Comparison of ENCODE assay signal across 8 cellular contexts in genomic region chr13:30464496-30465351, GRCh38. TPM values are rescaled to one million over a fixed set of nuclear protein-coding genes. Genes with fewer than 3 reads are reported as not detected.
DNase-seq lines count a peak whose midpoint lies in the region; ATAC-seq and TF ChIP-seq lines count a peak whose summit lies in the region.

No MANE protein-coding gene starts in this region.

- CTCF ChIA-PET in CD4-positive, alpha-beta memory T cell (lab: Charles Lee; ENCODE audit: partially characterized antibody) = interaction anchor here (1.0 to 1.2 kb wide), 2 partner anchors 111 to 118 kb away, joined by 3 to 4 read pairs; no protein-coding TSS in a partner anchor
- CTCF ChIA-PET in Panc1 (lab: Charles Lee) = no interaction called here

- H3K9ac ChIP-seq in neural cell (ENCODE audit: low read length) = peak overlapping the region; percentile 73

- peak overlapping the region; percentile 32 for H2AFZ ChIP-seq in neural cell (ENCODE audit: low read depth, low read length)

- no peaks in the 10 kb centered on the region for H3K9me2 ChIP-seq in neural cell (ENCODE audit: insufficient read depth, low read length)

- H3K4me2 ChIP-seq in neural cell (ENCODE audit: low read length) = no peak overlapping the region

- peaks cover 0 to 11% (median 0%) of the 10 kb centered on the region in 8 donors for H3K9me3 Mint-ChIP-seq in CD4-positive, alpha-beta memory T cell

- H3K9me3 ChIP-seq in CD4-positive, alpha-beta memory T cell (ENCODE audit: control insufficient read depth in 1 of 2, low read length in 2 of 2) = no peaks in the 10 kb centered on the region
- H3K9me3 ChIP-seq in Panc1 (ENCODE audit: control insufficient read depth, insufficient read depth, low read depth, low read length) (no peaks in the 10 kb centered on the region), neural cell (ENCODE audit: low read length) (no peaks in the 10 kb centered on the region), stomach (no peaks in the 10 kb centered on the region)

- no peaks in the 10 kb centered on the region for H4K20me1 ChIP-seq in neural cell (ENCODE audit: insufficient read depth)

- DNase-seq in CD4-positive, alpha-beta memory T cell = peak; percentile 76 to 85 (median 81)
- DNase-seq in HL-60 (ENCODE audit: low read depth in 1 of 2, low spot score in 1 of 2) (peak in 1 of 2 experiments; percentile 71), Panc1 (ENCODE audit: low read depth, low spot score) (no peak), fibroblast of the conjunctiva (ENCODE audit: low read depth) (peak; percentile 55), stomach (peak; percentile 69)
- DNase-seq in activated effector memory CD4-positive, alpha-beta T cell treated with Interleukin-2 at 50 U/mL for 16 hours = peak; percentile 61

- TF ChIP-seq CTCF in HL-60 (IDR thresholded peaks at IDR 0.05; ENCODE audit: insufficient read depth, low read length) (no peak), Panc1 (IDR thresholded peaks at IDR 0.05) (no peak), neural cell (IDR thresholded peaks at IDR 0.05; ENCODE audit: poor library complexity, severe bottlenecking) (no peak), stomach (IDR thresholded peaks at IDR 0.05) (no peak)

- peak overlapping the region; percentile 69 to 94 for H3K4me3 ChIP-seq in CD4-positive, alpha-beta memory T cell (ENCODE audit: low read length in 2 of 2)
- H3K4me3 ChIP-seq in HL-60 (replicated peaks; ENCODE audit: insufficient read depth, low read length) (peak overlapping the region; percentile 64), Panc1 (ENCODE audit: low read depth in 2 of 2, low read length in 2 of 2) (peak overlapping the region; percentile 61 to 82), neural cell (ENCODE audit: low read length) (peak overlapping the region; percentile 80), stomach (peak overlapping the region; percentile 64 to 76 (median 72))

- intact Hi-C loops in CD4-positive, alpha-beta memory T cell (cut with micrococcal nuclease) = loop anchor here (1.0 to 5.0 kb wide), 14 partner anchors 42 to 870 kb away; partner anchors contain the start of genes HSPH1, KATNAL1, SLC7A1 and UBE2L5
- intact Hi-C loops in Panc1 (cut with micrococcal nuclease; ENCODE audit: unreplicated experiment) = loop anchor here (10.0 kb wide), 2 partner anchors 110 to 150 kb away; partner anchors contain the start of gene USPL1
- intact Hi-C loops in stomach (cut with DNase I; ENCODE audit: low total_unique reads) = no loop called here

- peaks cover 15 to 52% (median 24%) of the 10 kb centered on the region in 4 donors for H3K4me1 Mint-ChIP-seq in CD4-positive, alpha-beta memory T cell

- H3K27ac ChIP-seq in CD4-positive, alpha-beta memory T cell (ENCODE audit: low read depth, low read length) = peak overlapping the region; percentile 81
- H3K27ac ChIP-seq in HL-60 (replicated peaks) = peak overlapping the region; percentile 90
- peak overlapping the region; percentile 91 for H3K27ac ChIP-seq in Panc1 (ENCODE audit: low read length)
- H3K27ac ChIP-seq in neural cell (ENCODE audit: low read length) = peak overlapping the region; percentile 64
- peak overlapping the region; percentile 96 to 100 (median 99) for H3K27ac ChIP-seq in stomach

- H3K27me3 ChIP-seq in CD4-positive, alpha-beta memory T cell (ENCODE audit: insufficient read depth, low read length) = no peaks in the 10 kb centered on the region
- H3K27me3 ChIP-seq in HL-60 (ENCODE audit: insufficient read depth, poor library complexity, severe bottlenecking) (no peaks in the 10 kb centered on the region), Panc1 (ENCODE audit: control insufficient read depth, insufficient read depth, low read length) (no peaks in the 10 kb centered on the region), neural cell (ENCODE audit: insufficient read depth, low read depth, low read length) (no peaks in the 10 kb centered on the region), stomach (no peaks in the 10 kb centered on the region)

- H3K4me1 ChIP-seq in CD4-positive, alpha-beta memory T cell (ENCODE audit: insufficient read depth, low read length) = peaks cover 34% of the 10 kb centered on the region
- H3K4me1 ChIP-seq in Panc1 (ENCODE audit: control insufficient read depth, insufficient read depth, low read length) (peaks cover 6% of the 10 kb centered on the region), stomach (peaks cover 24 to 42% (median 32%) of the 10 kb centered on the region in 4 donors)

- in situ Hi-C loops in Panc1 (cut with HindIII; ENCODE audit: low pct_unique_long_range_greater_than_20kb, low sequenced_read_pairs) = no loop called here

- peaks cover 15 to 37% of the 10 kb centered on the region in 2 donors for H3K36me3 Mint-ChIP-seq in CD4-positive, alpha-beta memory T cell

- WGBS in stomach, 5 donors = 0 to 1% (median 0%) methylated on average over 37 to 127 of the region's 139 CpGs; no CpG with 5 or more reads in 1 of the 5 donors

- POLR2A ChIA-PET in CD4-positive, alpha-beta memory T cell (lab: Charles Lee; ENCODE audit: partially characterized antibody) = interaction anchor here (0.6 to 3.4 kb wide), 35 partner anchors 9 to 615 kb away, joined by 3 to 115 read pairs (median 5); partner anchors contain the start of genes KATNAL1, UBE2L5, UBL3 and USPL1
- POLR2A ChIA-PET in Panc1 (lab: Charles Lee) = no interaction called here

- H3K27me3 Mint-ChIP-seq in CD4-positive, alpha-beta memory T cell = peaks cover 2 to 3% of the 10 kb centered on the region in 2 donors

- peaks cover 30% of the 10 kb centered on the region for H3K79me2 ChIP-seq in neural cell (replicated peaks; ENCODE audit: insufficient read depth, low read length)

- TF ChIP-seq POLR2A in stomach (IDR thresholded peaks at IDR 0.05) = no peak

- TF ChIP-seq RAD21 in neural cell (conservative IDR thresholded peaks at IDR 0.05) = peak; percentile 53

- H3K27ac Mint-ChIP-seq in CD4-positive, alpha-beta memory T cell = peak overlapping the region; percentile 96 to 99 (median 98)

- BruUV-seq in Panc1 (replicated peaks; lab: Mats Ljungman, UMichigan) = no TSS peak

- TF ChIP-seq EP300 in neural cell (conservative IDR thresholded peaks at IDR 0.05; ENCODE audit: poor library complexity, severe bottlenecking) = peak; percentile 53
- no peak for TF ChIP-seq EP300 in stomach (IDR thresholded peaks at IDR 0.05)

- H3F3A ChIP-seq in neural cell (ENCODE audit: insufficient read depth, low read length, poor library complexity, severe bottlenecking) = peaks cover 2% of the 10 kb centered on the region

- peaks cover 19% of the 10 kb centered on the region for H3K36me3 ChIP-seq in CD4-positive, alpha-beta memory T cell (ENCODE audit: insufficient read depth, low read length)
- peaks cover 25% of the 10 kb centered on the region for H3K36me3 ChIP-seq in Panc1 (ENCODE audit: control insufficient read depth, insufficient read depth, low read length)
- H3K36me3 ChIP-seq in neural cell (ENCODE audit: insufficient read depth, low read length) = no peaks in the 10 kb centered on the region
- H3K36me3 ChIP-seq in stomach = peaks cover 6 to 25% (median 20%) of the 10 kb centered on the region in 4 donors

- H3K4me3 Mint-ChIP-seq in CD4-positive, alpha-beta memory T cell = peak overlapping the region; percentile 93 to 97 (median 94)

- peak; percentile 22 for ATAC-seq in GM19438 (IDR thresholded peaks at IDR 0.05; ENCODE audit: low read depth, unreplicated experiment)
- peak; percentile 68 for ATAC-seq in Panc1

TF ChIP-seq in neural cell, 6 proteins besides CTCF, POLR2A, EP300 and RAD21:
- TF ChIP-seq TAF1 (IDR thresholded peaks at IDR 0.05; ENCODE audit: low read depth) (peak; percentile 39), EZH2 (IDR thresholded peaks at IDR 0.05; ENCODE audit: borderline replicate concordance, insufficient read depth, low read length, poor library complexity, severe bottlenecking) (no peak), POLR2AphosphoS5 (IDR thresholded peaks at IDR 0.05) (peak; percentile 16), REST (IDR thresholded peaks at IDR 0.05; ENCODE audit: borderline replicate concordance) (no peak), SMC3 (conservative IDR thresholded peaks at IDR 0.05; ENCODE audit: poor library complexity) (peak; percentile 60), MXI1 (conservative IDR thresholded peaks at IDR 0.05; ENCODE audit: poor library complexity, severe bottlenecking) (peak; percentile 96)

RNA-seq across cellular contexts. Expression of gene HMGB1, which starts 1.0 kb away (rescaled TPM):
- 100 to 1,000 TPM; 311 to 331 TPM for total RNA-seq in CD4-positive, alpha-beta memory T cell
- polyA plus RNA-seq in CD4-positive, alpha-beta memory T cell = 100 to 1,000 TPM; 564 to 714 TPM
- total RNA-seq in Panc1 (2021; ENCODE audit: unreplicated experiment) (386 TPM), stomach (100 to 1,000 TPM in 4 of 5 donors, 10 to 100 TPM in 1; 29.5 to 479 (median 322) TPM)
- polyA plus RNA-seq in Panc1 (2012; ENCODE audit: insufficient read length) = 255 TPM
- polyA plus RNA-seq in neural cell (949 and 1,091 TPM in 2 replicates), stomach (100 to 1,000 TPM; 346 to 399 (median 346) TPM)
- polyA minus RNA-seq in neural cell = 250 and 501 TPM in 2 replicates

RNA-seq across cellular contexts. Expression of gene UBE2L5, which starts 42.4 kb away (rescaled TPM):
- not detected for total RNA-seq in CD4-positive, alpha-beta memory T cell
- polyA plus RNA-seq in CD4-positive, alpha-beta memory T cell = not detected
- total RNA-seq in Panc1 (2021; ENCODE audit: unreplicated experiment) = not detected
- polyA plus RNA-seq in Panc1 (2012; ENCODE audit: insufficient read length) = 0.76 TPM
- polyA plus RNA-seq in neural cell = not detected in 2 replicates
- not detected in 2 replicates for polyA minus RNA-seq in neural cell
- not detected for total RNA-seq in stomach
- polyA plus RNA-seq in stomach = not detected
